10 cellular contexts compared by ENCODE assay signal in genomic region chr1:145992502-145992936, GRCh38. TPM values are rescaled to one million over a fixed set of nuclear protein-coding genes. Genes with fewer than 3 reads are reported as not detected.
A peak's percentile ranks its signal among the peaks of the same experiment; 100 is the strongest.
DNase-seq lines count a peak whose midpoint lies in the region; ATAC-seq and TF ChIP-seq lines count a peak whose summit lies in the region.
"Had no signal": no experiment of that assay in that cellular context is flagged by ENCODE, and none has a peak within 500 bp of the region (broad histone marks: within the 10 kb centered on the region; RNA-seq: fewer than 3 reads in every experiment).

No MANE protein-coding gene starts in this region.

- no peak for ATAC-seq in natural killer cell
- ATAC-seq in HG02571 (IDR thresholded peaks at IDR 0.05; ENCODE audit: unreplicated experiment): no peak

- H3K4me3 Mint-ChIP-seq in natural killer cell: peak overlapping the region; percentile 97

- H3K9me3 ChIP-seq in A673 (ENCODE audit: low read depth, low read length, poor library complexity, severe bottlenecking): no peaks in the 10 kb centered on the region

- peaks cover 65 to 72% of the 10 kb centered on the region in 2 donors for H3K4me1 Mint-ChIP-seq in natural killer cell

- H3K9me3 Mint-ChIP-seq in natural killer cell: no peaks in the 10 kb centered on the region

- no peak for TF ChIP-seq POLR2A in NB4 (IDR thresholded peaks at IDR 0.05; ENCODE audit: extremely low read depth, insufficient read length)

- H3K4me3 ChIP-seq in A673 (ENCODE audit: low read depth, low read length, poor library complexity, severe bottlenecking) (peak overlapping the region; percentile 67), NB4 (ENCODE audit: low read depth, low read length) (peak overlapping the region; percentile 99), coronary artery (peak overlapping the region; percentile 97)

- H3K27me3 Mint-ChIP-seq in natural killer cell (ENCODE audit: low read depth in 2 of 2): no peaks in the 10 kb centered on the region

- no peaks in the 10 kb centered on the region for H3K27me3 ChIP-seq in A673 (replicated peaks; ENCODE audit: insufficient read depth, low read depth, low read length, poor library complexity)

- POLR2A ChIA-PET in A673 (lab: Charles Lee; ENCODE audit: low non-redundant PET): no interaction called here

- H3K36me3 Mint-ChIP-seq in natural killer cell: peaks cover 47% of the 10 kb centered on the region

- TF ChIP-seq CTCF in A673 (conservative IDR thresholded peaks at IDR 0.05; ENCODE audit: low read depth, low read length) (no peak), NB4 (IDR thresholded peaks at IDR 0.05; ENCODE audit: low read depth, low read length) (no peak), coronary artery (IDR thresholded peaks at IDR 0.05) (no peak), natural killer cell (IDR thresholded peaks at IDR 0.05) (no peak)

- CTCF ChIA-PET in A673 (lab: Charles Lee): no interaction called here

- intact Hi-C loops in A673 (cut with micrococcal nuclease; ENCODE audit: unreplicated experiment): no loop called here
- intact Hi-C loops in natural killer cell (cut with micrococcal nuclease): no loop called here

- peaks cover 42% of the 10 kb centered on the region for H3K36me3 ChIP-seq in A673 (ENCODE audit: insufficient read depth, low read length, poor library complexity, severe bottlenecking)

- DNase-seq in A673 (ENCODE audit: low spot score) (no peak), NB4 (ENCODE audit: low read depth) (no peak), coronary artery (ENCODE audit: low spot score) (peak; percentile 64), natural killer cell (no peak), MV-4-11 (lab: John Stamatoyannopoulos, UW) (no peak), NCI-H187 treated with DMSO at 0.1 percent for 48 hours (lab: John Stamatoyannopoulos, UW) (no peak), HCEC 1CT (no peak)
- DNase-seq: NCI-H526 treated with DMSO at 0.1 percent for 48 hours had no signal

- peak overlapping the region; percentile 97 to 99 for H3K27ac Mint-ChIP-seq in natural killer cell

- no TSS peak for BruUV-seq in A673 (replicated peaks; lab: Mats Ljungman, UMichigan)

- peaks cover 27% of the 10 kb centered on the region for H3K4me1 ChIP-seq in A673 (ENCODE audit: insufficient read depth, low read length, poor library complexity, severe bottlenecking)

- H3K27ac ChIP-seq in A673 (ENCODE audit: low read depth, low read length, poor library complexity, severe bottlenecking) (peak overlapping the region; percentile 3), coronary artery (peak overlapping the region; percentile 91 to 99)

RNA-seq across cellular contexts. Expression of gene TXNIP, which starts 3.9 kb away (rescaled TPM):
- total RNA-seq in A673 (2021) (27.3 and 36.4 TPM in 2 replicates), natural killer cell (1,000 to 10,000 TPM in 2 of 3 donors, 100 to 1,000 TPM in 1; 984 to 1,724 (median 1,422) TPM)

RNA-seq across cellular contexts. Expression of gene POLR3GL, which starts 28.0 kb away (rescaled TPM):
- total RNA-seq in A673 (2021): 8.5 and 11.6 TPM in 2 replicates
- total RNA-seq in natural killer cell: 10 to 100 TPM; 34.9 to 37.5 (median 37.4) TPM

RNA-seq across cellular contexts. Expression of gene ANKRD34A, which starts 28.1 kb away (rescaled TPM):
- 1.6 and 2.2 TPM in 2 replicates for total RNA-seq in A673 (2021)
- total RNA-seq in natural killer cell: 1 to 10 TPM; 1.4 to 1.9 (median 1.4) TPM

RNA-seq across cellular contexts. Expression of gene HJV, which starts 29.0 kb away (rescaled TPM):
- 0.24 and 0.31 TPM in 2 replicates for total RNA-seq in A673 (2021)
- not detected for total RNA-seq in natural killer cell
- total RNA-seq: renal cortical epithelial cell had no signal

RNA-seq across cellular contexts. Expression of gene LIX1L, which starts 34.7 kb away (rescaled TPM):
- total RNA-seq in A673 (2021) (39.6 and 40.1 TPM in 2 replicates), natural killer cell (10 to 100 TPM; 33.4 to 41.3 (median 38.2) TPM)

Comparison
In these comparisons a context has a peak if more than half of its experiments do, and no peak if none do; other contexts are left out.
1. RNA of gene TXNIP, which starts 3.9 kb away (total RNA-seq): 984 to 1,724 TPM in natural killer cell; 27.3 to 36.4 TPM in A673; every median in the first group is over 10 times any median in the second.
2. Peak in every context shown above with its lines, with median percentiles within 50 percentile points of each other: H3K4me3 ChIP-seq.